ENCODE assay signal across 8 cellular contexts in the genomic region with DNA sequence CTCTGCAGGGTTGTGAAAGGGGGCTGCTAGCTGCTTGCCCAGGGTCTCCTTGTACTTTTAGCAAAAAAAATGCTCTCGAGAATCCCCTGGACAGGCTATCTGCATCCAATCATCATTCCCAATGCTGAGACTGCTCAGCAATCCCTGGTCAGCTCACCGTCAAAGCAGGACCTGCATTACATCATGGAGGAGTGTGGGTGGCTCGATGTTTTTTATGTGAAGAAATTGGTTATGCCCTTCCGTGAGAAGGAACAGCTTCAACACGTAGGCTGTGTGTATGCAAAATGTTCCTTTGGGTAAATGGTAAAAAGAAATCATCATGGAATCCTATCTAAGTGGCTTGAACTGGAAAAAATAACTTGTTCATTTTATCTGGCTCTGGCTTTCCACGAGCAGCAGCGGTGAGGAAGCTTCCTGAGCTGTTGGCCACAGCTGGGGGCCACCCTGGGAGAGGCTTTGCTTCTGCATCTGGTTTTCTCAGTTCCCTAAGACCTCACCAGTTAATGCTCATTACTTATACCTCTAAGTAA.
A peak's percentile ranks its signal among the peaks of the same experiment; 100 is the strongest.
DNase-seq lines count a peak whose midpoint lies in the region; ATAC-seq and TF ChIP-seq lines count a peak whose summit lies in the region.

No MANE protein-coding gene starts in this region.

- H3K79me2 ChIP-seq in hepatocyte: no peaks in the 10 kb centered on the region

- H3K4me3 ChIP-seq in A673 (ENCODE audit: low read depth, low read length, poor library complexity, severe bottlenecking) (no peak overlapping the region), hepatocyte (no peak overlapping the region)

- TF ChIP-seq CTCF in A673 (conservative IDR thresholded peaks at IDR 0.05; ENCODE audit: low read depth, low read length): no peak
- no peak for TF ChIP-seq CTCF in hepatocyte (IDR thresholded peaks at IDR 0.05; ENCODE audit: poor library complexity)

- DNase-seq in A673 (ENCODE audit: low spot score) (peak; percentile 19), hepatocyte (ENCODE audit: low spot score) (peak; percentile 24), sciatic nerve (ENCODE audit: low spot score) (no peak), glomerular visceral epithelial cell (ENCODE audit: extremely low spot score) (no peak), NCI-H446 treated with DMSO at 0.1 percent for 48 hours (lab: John Stamatoyannopoulos, UW) (no peak)
- DNase-seq in activated CD4-positive, alpha-beta T cell treated with anti-CD3 and anti-CD28 coated beads, Interleukin-2, amount 10 ng/mL, durations not matched to agents 7 days and 5 days: no peak

- CTCF ChIA-PET in A673 (lab: Charles Lee): no interaction called here
- CTCF ChIA-PET in activated CD4-positive, alpha-beta T cell treated with anti-CD3 and anti-CD28 coated beads, Interleukin-2, amount 10 ng/mL, durations not matched to agents 7 days and 5 days (lab: Charles Lee): interaction anchor here (1.2 to 3.9 kb wide), 6 partner anchors 9 to 56 kb away, joined by 4 to 23 read pairs (median 5); no protein-coding TSS in a partner anchor

- POLR2A ChIA-PET in A673 (lab: Charles Lee; ENCODE audit: low non-redundant PET): no interaction called here
- POLR2A ChIA-PET in activated CD4-positive, alpha-beta T cell treated with anti-CD3 and anti-CD28 coated beads, Interleukin-2, amount 10 ng/mL, durations not matched to agents 7 days and 5 days (lab: Charles Lee): interaction anchor here (0.8 kb wide), 1 partner anchor 15 kb away, joined by 4 read pairs; no protein-coding TSS in a partner anchor

- no peaks in the 10 kb centered on the region for H3K27me3 Mint-ChIP-seq in activated CD4-positive, alpha-beta T cell treated with anti-CD3 and anti-CD28 coated beads, Interleukin-2, amount 10 ng/mL, durations not matched to agents 7 days and 5 days

- WGBS in hepatocyte (ENCODE audit: low lambda C conversion rate, missing lambda C conversion rate): 62% methylated on average over 7 of the region's 7 CpGs

- BruUV-seq in A673 (replicated peaks; lab: Mats Ljungman, UMichigan): no TSS peak

- peak overlapping the region; percentile 95 for H3K27ac Mint-ChIP-seq in activated CD4-positive, alpha-beta T cell treated with anti-CD3 and anti-CD28 coated beads, Interleukin-2, amount 10 ng/mL, durations not matched to agents 7 days and 5 days

- peak overlapping the region; percentile 48 for H3K4me3 Mint-ChIP-seq in activated CD4-positive, alpha-beta T cell treated with anti-CD3 and anti-CD28 coated beads, Interleukin-2, amount 10 ng/mL, durations not matched to agents 7 days and 5 days

- intact Hi-C loops in A673 (cut with micrococcal nuclease; ENCODE audit: unreplicated experiment): no loop called here
- intact Hi-C loops in sciatic nerve (cut with DNase I): no loop called here

- peaks cover 6% of the 10 kb centered on the region for H3K9me3 Mint-ChIP-seq in activated CD4-positive, alpha-beta T cell treated with anti-CD3 and anti-CD28 coated beads, Interleukin-2, amount 10 ng/mL, durations not matched to agents 7 days and 5 days

- H3K27ac ChIP-seq in A673 (ENCODE audit: low read depth, low read length, poor library complexity, severe bottlenecking) (no peak overlapping the region), hepatocyte (peak overlapping the region; percentile 29)

- H3K27me3 ChIP-seq in A673 (replicated peaks; ENCODE audit: insufficient read depth, low read depth, low read length, poor library complexity) (no peaks in the 10 kb centered on the region), hepatocyte (no peaks in the 10 kb centered on the region)

- H2AFZ ChIP-seq in hepatocyte: no peak overlapping the region

- H4K20me1 ChIP-seq in hepatocyte (ENCODE audit: insufficient read depth, poor library complexity, severe bottlenecking): no peaks in the 10 kb centered on the region

- no peaks in the 10 kb centered on the region for H3K9me2 ChIP-seq in hepatocyte (replicated peaks; ENCODE audit: insufficient read depth)

- H3K4me1 ChIP-seq in A673 (ENCODE audit: insufficient read depth, low read length, poor library complexity, severe bottlenecking) (peaks cover 21% of the 10 kb centered on the region), hepatocyte (ENCODE audit: insufficient read depth) (peaks cover 4% of the 10 kb centered on the region)

- ATAC-seq in HG02610 (IDR thresholded peaks at IDR 0.05; ENCODE audit: unreplicated experiment) (peak; percentile 34), HG03175 (IDR thresholded peaks at IDR 0.05; ENCODE audit: unreplicated experiment) (no peak), sciatic nerve (no peak)

- H3K36me3 ChIP-seq in A673 (ENCODE audit: insufficient read depth, low read length, poor library complexity, severe bottlenecking) (no peaks in the 10 kb centered on the region), hepatocyte (replicated peaks; ENCODE audit: insufficient read depth, low read depth) (no peaks in the 10 kb centered on the region)

- H3K4me1 Mint-ChIP-seq in activated CD4-positive, alpha-beta T cell treated with anti-CD3 and anti-CD28 coated beads, Interleukin-2, amount 10 ng/mL, durations not matched to agents 7 days and 5 days: peaks cover 99% of the 10 kb centered on the region

- peaks cover 61% of the 10 kb centered on the region for H3K36me3 Mint-ChIP-seq in activated CD4-positive, alpha-beta T cell treated with anti-CD3 and anti-CD28 coated beads, Interleukin-2, amount 10 ng/mL, durations not matched to agents 7 days and 5 days (ENCODE audit: low read depth)

- no peak overlapping the region for H3K4me2 ChIP-seq in hepatocyte

- no peaks in the 10 kb centered on the region for H3K9me3 ChIP-seq in A673 (ENCODE audit: low read depth, low read length, poor library complexity, severe bottlenecking)
- no peaks in the 10 kb centered on the region for H3K9me3 ChIP-seq in hepatocyte (ENCODE audit: low read depth)

Comparison
In these comparisons a context has a peak if more than half of its experiments do, and no peak if none do; other contexts are left out.
1. DNase-seq: peak in A673 (single experiment) and hepatocyte (single experiment); none in activated CD4-positive, alpha-beta T cell treated with anti-CD3 and anti-CD28 coated beads, Interleukin-2, amount 10 ng/mL, durations not matched to agents 7 days and 5 days (single experiment), sciatic nerve (single experiment), glomerular visceral epithelial cell (single experiment) and NCI-H446 treated with DMSO at 0.1 percent for 48 hours (single experiment).